Comparison of ENCODE assay signal across 8 cellular contexts in genomic region chr10:87816163-87816841, GRCh38. TPM values are rescaled to one million over a fixed set of nuclear protein-coding genes. Genes with fewer than 3 reads are reported as not detected.
DNase-seq lines count a peak whose midpoint lies in the region; ATAC-seq and TF ChIP-seq lines count a peak whose summit lies in the region.
"Had no signal": no experiment of that assay in that cellular context is flagged by ENCODE, and none has a peak within 500 bp of the region (broad histone marks: within the 10 kb centered on the region; RNA-seq: fewer than 3 reads in every experiment).

No MANE protein-coding gene starts in this region.

- BruUV-seq in mammary epithelial cell (replicated peaks; lab: Mats Ljungman, UMichigan): no TSS peak

- intact Hi-C loops in mammary epithelial cell (cut with micrococcal nuclease): no loop called here

- DNase-seq in mammary epithelial cell (no peak), nephron progenitor cell (no peak), SW 1271 (lab: John Stamatoyannopoulos, UW) (no peak)

- in situ Hi-C loops in mammary epithelial cell (cut with MboI; ENCODE audit: low sequenced_read_pairs in 2 of 2): no loop called here

- peaks cover 15% of the 10 kb centered on the region for H3K27me3 Mint-ChIP-seq in nephron progenitor cell (ENCODE audit: low read depth, poor library complexity)
- H3K27me3 Mint-ChIP-seq: dendritic cell treated with granulocyte-macrophage colony-stimulating factor and Interleukin-4, amounts not matched to agents 40 ng/mL and 50 ng/mL, for 4 days had no signal

- H3K4me2 ChIP-seq in mammary epithelial cell (ENCODE audit: insufficient read depth, low read depth, low read length): peak overlapping the region; percentile 86

- peak overlapping the region; percentile 67 to 85 (median 83) for H3K4me3 ChIP-seq in mammary epithelial cell (replicated peaks in 1 of 3; ENCODE audit: insufficient read depth in 1 of 3, low read depth in 2 of 3, low read length in 3 of 3)

- H3K27ac ChIP-seq in KOPT-K1 (ENCODE audit: low read depth, low read length, poor library complexity, severe bottlenecking) (peak overlapping the region; percentile 95), mammary epithelial cell (ENCODE audit: insufficient read depth, low read depth, low read length) (peak overlapping the region; percentile 77)

- H3K27ac Mint-ChIP-seq in nephron progenitor cell: no peak overlapping the region

- no peaks in the 10 kb centered on the region for H4K20me1 ChIP-seq in mammary epithelial cell (ENCODE audit: insufficient read depth, low read length)

- peaks cover 30% of the 10 kb centered on the region for H3K4me1 Mint-ChIP-seq in nephron progenitor cell

- H3K9ac ChIP-seq in ES-I3 (ENCODE audit: low read depth, low read length) (peak overlapping the region; percentile 85), mammary epithelial cell (ENCODE audit: insufficient read depth, low read length) (peak overlapping the region; percentile 91)

- 47% methylated on average over 6 of the region's 6 CpGs for WGBS in mammary epithelial cell (ENCODE audit: low coverage, missing lambda C conversion rate)

- H3K9me3 ChIP-seq in ES-I3 (ENCODE audit: control insufficient read depth, insufficient read depth, low read length) (no peaks in the 10 kb centered on the region), KOPT-K1 (ENCODE audit: insufficient read depth, low read length, poor library complexity, severe bottlenecking) (no peaks in the 10 kb centered on the region), mammary epithelial cell (replicated peaks; ENCODE audit: insufficient read depth, low read length) (no peaks in the 10 kb centered on the region)

- peak; percentile 25 to 44 for TF ChIP-seq CTCF in mammary epithelial cell (conservative IDR thresholded peaks at IDR 0.05 in 1 of 2, IDR thresholded peaks at IDR 0.05 in 1 of 2; ENCODE audit: extremely low read depth in 1 of 2, insufficient read depth in 1 of 2, low read depth in 1 of 2, low read length in 2 of 2)
- no peak for TF ChIP-seq CTCF in nephron progenitor cell (IDR thresholded peaks at IDR 0.05)

- peak overlapping the region; percentile 96 for H3K4me3 Mint-ChIP-seq in nephron progenitor cell

- H3K36me3 ChIP-seq in ES-I3 (ENCODE audit: insufficient read depth, low read length): no peaks in the 10 kb centered on the region
- peaks cover 32% of the 10 kb centered on the region for H3K36me3 ChIP-seq in KOPT-K1 (ENCODE audit: insufficient read depth, low read length)
- H3K36me3 ChIP-seq in mammary epithelial cell (ENCODE audit: insufficient read depth, low read length): peaks cover 6% of the 10 kb centered on the region

- CTCF ChIA-PET in mammary epithelial cell (lab: Charles Lee; ENCODE audit: low non-redundant PET): no interaction called here

- H3K79me2 ChIP-seq in mammary epithelial cell (ENCODE audit: insufficient read depth, low read length): peaks cover 65% of the 10 kb centered on the region

- peaks cover 2% of the 10 kb centered on the region for H3K9me3 Mint-ChIP-seq in nephron progenitor cell
- H3K9me3 Mint-ChIP-seq: dendritic cell treated with granulocyte-macrophage colony-stimulating factor and Interleukin-4, amounts not matched to agents 40 ng/mL and 50 ng/mL, for 4 days had no signal

- no peak overlapping the region for H2AFZ ChIP-seq in mammary epithelial cell (ENCODE audit: low read depth, low read length)

- dilution Hi-C loops in mammary epithelial cell (cut with HindIII; ENCODE audit: low sequenced_read_pairs): no loop called here

- peaks cover 12% of the 10 kb centered on the region; the same call in 1 of the 2 replicates for H3K4me1 ChIP-seq in ES-I3 (ENCODE audit: insufficient read depth, low read length)
- H3K4me1 ChIP-seq in mammary epithelial cell (ENCODE audit: insufficient read depth, low read length): peaks cover 5% of the 10 kb centered on the region

- no peaks in the 10 kb centered on the region for H3K27me3 ChIP-seq in mammary epithelial cell (ENCODE audit: insufficient read depth, low read length)

- H3K36me3 Mint-ChIP-seq in nephron progenitor cell (ENCODE audit: low read depth): peaks cover 43% of the 10 kb centered on the region

- no peak for ATAC-seq in HG02870 (IDR thresholded peaks at IDR 0.05; ENCODE audit: unreplicated experiment)
- no peak for ATAC-seq in HG03139 (IDR thresholded peaks at IDR 0.05; ENCODE audit: unreplicated experiment)

RNA-seq across cellular contexts. Expression of gene ATAD1, which starts 1.7 kb away (rescaled TPM):
- total RNA-seq in mammary epithelial cell: 10 to 100 TPM; 57.5 to 73.7 TPM
- polyA plus RNA-seq in mammary epithelial cell: 17.9 TPM
- 23.0 TPM for polyA minus RNA-seq in mammary epithelial cell

RNA-seq across cellular contexts. Expression of gene KLLN, which starts 47.0 kb away (rescaled TPM):
- 1 to 10 TPM; 1.0 to 1.2 TPM for total RNA-seq in mammary epithelial cell
- 0.50 TPM for polyA plus RNA-seq in mammary epithelial cell
- not detected for polyA minus RNA-seq in mammary epithelial cell

RNA-seq across cellular contexts. Expression of gene PTEN, which starts 47.1 kb away (rescaled TPM):
- 100 to 1,000 TPM in 1 of 2 donors, 10 to 100 TPM in 1; 60.5 to 104 TPM for total RNA-seq in mammary epithelial cell
- polyA plus RNA-seq in mammary epithelial cell: 16.3 TPM
- polyA minus RNA-seq in mammary epithelial cell: 37.8 TPM
